Comparison of ENCODE assay signal across 1 cellular context in genomic region chr2:233832414-233832813, GRCh38.
A peak's percentile ranks its signal among the peaks of the same experiment; 100 is the strongest.
TF ChIP-seq lines count a peak whose summit lies in the region.

No MANE protein-coding gene starts in this region.

TF ChIP-seq in HepG2, 621 proteins besides CTCF, POLR2A, EP300 and RAD21:
- TF ChIP-seq, protein P1, sequence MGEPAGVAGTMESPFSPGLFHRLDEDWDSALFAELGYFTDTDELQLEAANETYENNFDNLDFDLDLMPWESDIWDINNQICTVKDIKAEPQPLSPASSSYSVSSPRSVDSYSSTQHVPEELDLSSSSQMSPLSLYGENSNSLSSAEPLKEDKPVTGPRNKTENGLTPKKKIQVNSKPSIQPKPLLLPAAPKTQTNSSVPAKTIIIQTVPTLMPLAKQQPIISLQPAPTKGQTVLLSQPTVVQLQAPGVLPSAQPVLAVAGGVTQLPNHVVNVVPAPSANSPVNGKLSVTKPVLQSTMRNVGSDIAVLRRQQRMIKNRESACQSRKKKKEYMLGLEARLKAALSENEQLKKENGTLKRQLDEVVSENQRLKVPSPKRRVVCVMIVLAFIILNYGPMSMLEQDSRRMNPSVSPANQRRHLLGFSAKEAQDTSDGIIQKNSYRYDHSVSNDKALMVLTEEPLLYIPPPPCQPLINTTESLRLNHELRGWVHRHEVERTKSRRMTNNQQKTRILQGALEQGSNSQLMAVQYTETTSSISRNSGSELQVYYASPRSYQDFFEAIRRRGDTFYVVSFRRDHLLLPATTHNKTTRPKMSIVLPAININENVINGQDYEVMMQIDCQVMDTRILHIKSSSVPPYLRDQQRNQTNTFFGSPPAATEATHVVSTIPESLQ (CRISPR knock-in tag; conservative IDR thresholded peaks at IDR 0.05), result no peak
- no peak for TF ChIP-seq SUZ12 (IDR thresholded peaks at IDR 0.05; ENCODE audit: low read depth, low read length)
- 0 out of 2 replicates have a peak, but pooled peaks have one; percentile 11 for TF ChIP-seq ZNF441 (CRISPR knock-in tag; IDR thresholded peaks at IDR 0.05; ENCODE audit: borderline replicate concordance)
- TF ChIP-seq FOXC1 (CRISPR knock-in tag; IDR thresholded peaks at IDR 0.05; ENCODE audit: borderline replicate concordance), result no peak
- TF ChIP-seq, protein P2, sequence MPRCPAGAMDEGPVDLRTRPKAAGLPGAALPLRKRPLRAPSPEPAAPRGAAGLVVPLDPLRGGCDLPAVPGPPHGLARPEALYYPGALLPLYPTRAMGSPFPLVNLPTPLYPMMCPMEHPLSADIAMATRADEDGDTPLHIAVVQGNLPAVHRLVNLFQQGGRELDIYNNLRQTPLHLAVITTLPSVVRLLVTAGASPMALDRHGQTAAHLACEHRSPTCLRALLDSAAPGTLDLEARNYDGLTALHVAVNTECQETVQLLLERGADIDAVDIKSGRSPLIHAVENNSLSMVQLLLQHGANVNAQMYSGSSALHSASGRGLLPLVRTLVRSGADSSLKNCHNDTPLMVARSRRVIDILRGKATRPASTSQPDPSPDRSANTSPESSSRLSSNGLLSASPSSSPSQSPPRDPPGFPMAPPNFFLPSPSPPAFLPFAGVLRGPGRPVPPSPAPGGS (CRISPR knock-in tag; IDR thresholded peaks at IDR 0.05), result 0 out of 2 replicates have a peak, but pooled peaks have one; percentile 36
TF ChIP-seq in HepG2: peak in this region for 2.
